1 cellular context compared by ENCODE assay signal in the genomic region with DNA sequence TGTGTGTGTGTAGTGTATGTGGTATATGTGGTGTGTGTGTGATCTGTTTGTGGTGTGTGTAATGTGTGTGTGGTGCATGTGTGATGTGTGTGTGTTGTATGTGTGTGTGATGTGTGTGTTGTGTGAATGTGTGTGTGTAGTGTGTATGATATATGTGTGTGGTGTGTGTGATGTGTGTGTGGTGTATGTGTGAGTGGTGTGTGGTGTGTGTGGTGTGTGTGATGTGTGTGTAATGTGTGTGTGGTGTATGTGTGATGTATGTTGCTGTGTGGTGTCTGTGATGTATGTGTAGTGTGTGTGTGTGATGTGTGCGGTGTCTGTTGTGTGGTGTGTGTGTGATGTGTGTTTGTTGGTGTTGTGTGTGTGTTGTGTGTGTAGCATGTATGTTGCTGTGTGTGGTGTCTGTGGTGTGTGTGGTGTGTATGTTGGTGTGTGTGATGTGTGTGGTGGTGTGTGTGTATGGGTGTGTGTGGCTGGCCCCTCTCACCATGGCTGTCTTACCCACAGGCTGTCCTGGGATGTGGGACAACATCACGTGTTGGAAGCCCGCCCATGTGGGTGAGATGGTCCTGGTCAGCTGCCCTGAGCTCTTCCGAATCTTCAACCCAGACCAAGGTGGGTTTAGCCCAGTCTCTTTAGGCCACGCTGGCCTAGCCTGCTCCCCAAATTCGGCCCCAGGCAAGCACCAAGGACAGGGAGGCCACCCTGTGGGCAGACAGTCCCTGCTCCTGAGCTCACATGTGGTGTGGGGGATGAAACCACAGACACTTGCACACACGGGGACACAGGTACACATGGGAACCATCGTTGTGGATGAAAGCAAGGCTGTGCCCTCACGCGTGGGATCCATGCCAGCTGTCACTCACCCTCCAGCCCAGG.
TF ChIP-seq lines count a peak whose summit lies in the region.

No MANE protein-coding gene starts in this region.

TF ChIP-seq in K562, 482 proteins besides CTCF, POLR2A, EP300 and RAD21 (continued from another document):
- TF ChIP-seq, protein P1, sequence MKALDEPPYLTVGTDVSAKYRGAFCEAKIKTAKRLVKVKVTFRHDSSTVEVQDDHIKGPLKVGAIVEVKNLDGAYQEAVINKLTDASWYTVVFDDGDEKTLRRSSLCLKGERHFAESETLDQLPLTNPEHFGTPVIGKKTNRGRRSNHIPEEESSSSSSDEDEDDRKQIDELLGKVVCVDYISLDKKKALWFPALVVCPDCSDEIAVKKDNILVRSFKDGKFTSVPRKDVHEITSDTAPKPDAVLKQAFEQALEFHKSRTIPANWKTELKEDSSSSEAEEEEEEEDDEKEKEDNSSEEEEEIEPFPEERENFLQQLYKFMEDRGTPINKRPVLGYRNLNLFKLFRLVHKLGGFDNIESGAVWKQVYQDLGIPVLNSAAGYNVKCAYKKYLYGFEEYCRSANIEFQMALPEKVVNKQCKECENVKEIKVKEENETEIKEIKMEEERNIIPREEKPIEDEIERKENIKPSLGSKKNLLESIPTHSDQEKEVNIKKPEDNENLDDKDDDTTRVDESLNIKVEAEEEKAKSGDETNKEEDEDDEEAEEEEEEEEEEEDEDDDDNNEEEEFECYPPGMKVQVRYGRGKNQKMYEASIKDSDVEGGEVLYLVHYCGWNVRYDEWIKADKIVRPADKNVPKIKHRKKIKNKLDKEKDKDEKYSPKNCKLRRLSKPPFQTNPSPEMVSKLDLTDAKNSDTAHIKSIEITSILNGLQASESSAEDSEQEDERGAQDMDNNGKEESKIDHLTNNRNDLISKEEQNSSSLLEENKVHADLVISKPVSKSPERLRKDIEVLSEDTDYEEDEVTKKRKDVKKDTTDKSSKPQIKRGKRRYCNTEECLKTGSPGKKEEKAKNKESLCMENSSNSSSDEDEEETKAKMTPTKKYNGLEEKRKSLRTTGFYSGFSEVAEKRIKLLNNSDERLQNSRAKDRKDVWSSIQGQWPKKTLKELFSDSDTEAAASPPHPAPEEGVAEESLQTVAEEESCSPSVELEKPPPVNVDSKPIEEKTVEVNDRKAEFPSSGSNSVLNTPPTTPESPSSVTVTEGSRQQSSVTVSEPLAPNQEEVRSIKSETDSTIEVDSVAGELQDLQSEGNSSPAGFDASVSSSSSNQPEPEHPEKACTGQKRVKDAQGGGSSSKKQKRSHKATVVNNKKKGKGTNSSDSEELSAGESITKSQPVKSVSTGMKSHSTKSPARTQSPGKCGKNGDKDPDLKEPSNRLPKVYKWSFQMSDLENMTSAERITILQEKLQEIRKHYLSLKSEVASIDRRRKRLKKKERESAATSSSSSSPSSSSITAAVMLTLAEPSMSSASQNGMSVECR (CRISPR knock-in tag; IDR thresholded peaks at IDR 0.05) = no peak
- TF ChIP-seq ASH1L (IDR thresholded peaks at IDR 0.05; ENCODE audit: borderline replicate concordance, low read depth, partially characterized antibody) (no peak), ATF7 (IDR thresholded peaks at IDR 0.05) (no peak), ZSCAN29 (IDR thresholded peaks at IDR 0.05) (no peak), HDAC1 (IDR thresholded peaks at IDR 0.05) (0 out of 4 replicates have a peak, but pooled peaks of 1 of the 2 experiments have one; percentile 8), CAMTA2 (CRISPR knock-in tag; conservative IDR thresholded peaks at IDR 0.05) (no peak)
- TF ChIP-seq, protein P2, sequence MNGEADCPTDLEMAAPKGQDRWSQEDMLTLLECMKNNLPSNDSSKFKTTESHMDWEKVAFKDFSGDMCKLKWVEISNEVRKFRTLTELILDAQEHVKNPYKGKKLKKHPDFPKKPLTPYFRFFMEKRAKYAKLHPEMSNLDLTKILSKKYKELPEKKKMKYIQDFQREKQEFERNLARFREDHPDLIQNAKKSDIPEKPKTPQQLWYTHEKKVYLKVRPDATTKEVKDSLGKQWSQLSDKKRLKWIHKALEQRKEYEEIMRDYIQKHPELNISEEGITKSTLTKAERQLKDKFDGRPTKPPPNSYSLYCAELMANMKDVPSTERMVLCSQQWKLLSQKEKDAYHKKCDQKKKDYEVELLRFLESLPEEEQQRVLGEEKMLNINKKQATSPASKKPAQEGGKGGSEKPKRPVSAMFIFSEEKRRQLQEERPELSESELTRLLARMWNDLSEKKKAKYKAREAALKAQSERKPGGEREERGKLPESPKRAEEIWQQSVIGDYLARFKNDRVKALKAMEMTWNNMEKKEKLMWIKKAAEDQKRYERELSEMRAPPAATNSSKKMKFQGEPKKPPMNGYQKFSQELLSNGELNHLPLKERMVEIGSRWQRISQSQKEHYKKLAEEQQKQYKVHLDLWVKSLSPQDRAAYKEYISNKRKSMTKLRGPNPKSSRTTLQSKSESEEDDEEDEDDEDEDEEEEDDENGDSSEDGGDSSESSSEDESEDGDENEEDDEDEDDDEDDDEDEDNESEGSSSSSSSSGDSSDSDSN (IDR thresholded peaks at IDR 0.05; ENCODE audit: borderline replicate concordance in 1 of 2, low read depth in 2 of 2, low read length in 2 of 2) = no peak
- TF ChIP-seq, protein P3, sequence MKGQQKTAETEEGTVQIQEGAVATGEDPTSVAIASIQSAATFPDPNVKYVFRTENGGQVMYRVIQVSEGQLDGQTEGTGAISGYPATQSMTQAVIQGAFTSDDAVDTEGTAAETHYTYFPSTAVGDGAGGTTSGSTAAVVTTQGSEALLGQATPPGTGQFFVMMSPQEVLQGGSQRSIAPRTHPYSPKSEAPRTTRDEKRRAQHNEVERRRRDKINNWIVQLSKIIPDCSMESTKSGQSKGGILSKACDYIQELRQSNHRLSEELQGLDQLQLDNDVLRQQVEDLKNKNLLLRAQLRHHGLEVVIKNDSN (CRISPR knock-in tag; IDR thresholded peaks at IDR 0.05) = 0 out of 2 replicates have a peak, but pooled peaks have one; percentile 5
